27 cellular contexts compared by ENCODE assay signal in genomic region chr6:84854801-84855400, GRCh38.
"Had no signal": no experiment of that assay in that cellular context is flagged by ENCODE, and none has a peak within 500 bp of the region (broad histone marks: within the 10 kb centered on the region; RNA-seq: fewer than 3 reads in every experiment).

No MANE protein-coding gene starts in this region.

- H3K9me3 ChIP-seq: colonic mucosa, esophagus squamous epithelium, gastroesophageal sphincter, heart left ventricle, left lung, mucosa of descending colon, right lobe of liver, stomach, thyroid gland had no signal

- H3K4me2 ChIP-seq: hepatocyte, neural progenitor cell had no signal

- H3K9ac ChIP-seq: neural progenitor cell, parathyroid adenoma had no signal

- ATAC-seq: foreskin keratinocyte; gastroesophageal sphincter; heart left ventricle; left cardiac atrium; left lung; mucosa of descending colon; right lobe of liver; stimulated activated effector memory CD8-positive, alpha-beta T cell treated with anti-CD3 and anti-CD28 coated beads, Interleukin-12 subunit alpha, Interleukin-12 subunit beta, amount 100 ng/mL, for 72 hours had no signal

- H3K4me3 ChIP-seq: colonic mucosa, esophagus squamous epithelium, gastroesophageal sphincter, heart left ventricle, hepatocyte, left lung, mucosa of descending colon, neural progenitor cell, right lobe of liver, stomach, thyroid gland had no signal

- H3K27ac ChIP-seq: colonic mucosa, esophagus squamous epithelium, foreskin keratinocyte, gastroesophageal sphincter, heart left ventricle, hepatocyte, left lung, neural progenitor cell, parathyroid adenoma, right lobe of liver, stomach, thyroid gland had no signal

- H3K36me3 ChIP-seq: colonic mucosa, esophagus squamous epithelium, gastroesophageal sphincter, heart left ventricle, left lung, neural progenitor cell, right lobe of liver, stomach, thyroid gland had no signal

- DNase-seq: colonic mucosa; dermis blood vessel endothelial cell; effector memory CD4-positive, alpha-beta T cell; erythroblast; esophagus squamous epithelium; foreskin keratinocyte; heart left ventricle; left cardiac atrium; left lung; mammary epithelial cell; mucosa of descending colon; naive B cell; right lobe of liver; small intestine; stimulated activated CD4-positive, alpha-beta T cell treated with anti-CD3 and anti-CD28 coated beads, Interleukin-12 subunit alpha, Interleukin-12 subunit beta, amount 100 ng/mL, for 4 hours; stimulated activated CD4-positive, alpha-beta T cell treated with anti-CD3 and anti-CD28 coated beads, Interleukin-1b, Interleukin-23, amount 100 ng/mL, for 48 hours; stimulated activated CD4-positive, alpha-beta T cell treated with anti-CD3 and anti-CD28 coated beads, Interleukin-4, amount 100 ng/mL, for 24 hours; stimulated activated naive CD4-positive, alpha-beta T cell treated with Interleukin-2 at 50 U/mL for 16 hours; stomach; thyroid gland; trophoblast cell had no signal

- H3K27me3 ChIP-seq: colonic mucosa, esophagus squamous epithelium, foreskin keratinocyte, heart left ventricle, hepatocyte, left lung, neural progenitor cell, right lobe of liver, stomach, thyroid gland had no signal

- FAIRE-seq: endothelial cell of umbilical vein, small intestine had no signal

- H2AFZ ChIP-seq: hepatocyte, neural progenitor cell, parathyroid adenoma had no signal

- H3K4me1 ChIP-seq: colonic mucosa, esophagus squamous epithelium, foreskin keratinocyte, gastroesophageal sphincter, heart left ventricle, left lung, neural progenitor cell, parathyroid adenoma, right lobe of liver, stomach, thyroid gland had no signal

- H3K79me2 ChIP-seq: hepatocyte, parathyroid adenoma had no signal
